8 cellular contexts compared by ENCODE assay signal in genomic region chr17:55770220-55770870, GRCh38. TPM values are rescaled to one million over a fixed set of nuclear protein-coding genes. Genes with fewer than 3 reads are reported as not detected.
DNase-seq lines count a peak whose midpoint lies in the region; ATAC-seq and TF ChIP-seq lines count a peak whose summit lies in the region.

No MANE protein-coding gene starts in this region.

- DNase-seq in natural killer cell: no peak
- DNase-seq in natural killer cell treated with Interleukin-12 subunit alpha and Interleukin-12 subunit beta and Interleukin-15 and Interleukin-18, amount 100 ng/mL, for 72 hours (ENCODE audit: low spot score): no peak
- DNase-seq in NCI-H2196 (lab: John Stamatoyannopoulos, UW; ENCODE audit: unreplicated experiment): peak; percentile 30
- DNase-seq in kidney tubule cell (ENCODE audit: low spot score): peak; percentile 63
- no peak for DNase-seq in vagina (ENCODE audit: extremely low spot score in 2 of 2)
- DNase-seq in activated naive CD4-positive, alpha-beta T cell (lab: John Stamatoyannopoulos, UW): no peak

- peaks cover 0 to 23% of the 10 kb centered on the region in 2 donors for H3K36me3 ChIP-seq in vagina

- no peaks in the 10 kb centered on the region for H3K27me3 ChIP-seq in vagina

- H3K4me3 Mint-ChIP-seq in natural killer cell: no peak overlapping the region
- no peak overlapping the region for H3K4me3 Mint-ChIP-seq in natural killer cell treated with Interleukin-12 subunit alpha and Interleukin-12 subunit beta and Interleukin-15 and Interleukin-18, amount 100 ng/mL, for 72 hours
- H3K4me3 Mint-ChIP-seq in brain: no peak overlapping the region

- H3K27ac Mint-ChIP-seq in natural killer cell (no peak overlapping the region), brain (peak overlapping the region in 2 of 5 experiments; percentile 5 to 38)
- H3K27ac Mint-ChIP-seq in natural killer cell treated with Interleukin-12 subunit alpha and Interleukin-12 subunit beta and Interleukin-15 and Interleukin-18, amount 100 ng/mL, for 72 hours: no peak overlapping the region

- H3K9me3 Mint-ChIP-seq in natural killer cell: no peaks in the 10 kb centered on the region
- no peaks in the 10 kb centered on the region for H3K9me3 Mint-ChIP-seq in natural killer cell treated with Interleukin-12 subunit alpha and Interleukin-12 subunit beta and Interleukin-15 and Interleukin-18, amount 100 ng/mL, for 72 hours
- no peaks in the 10 kb centered on the region for H3K9me3 Mint-ChIP-seq in brain

- H3K36me3 Mint-ChIP-seq in natural killer cell: peaks cover 10% of the 10 kb centered on the region
- no peaks in the 10 kb centered on the region for H3K36me3 Mint-ChIP-seq in natural killer cell treated with Interleukin-12 subunit alpha and Interleukin-12 subunit beta and Interleukin-15 and Interleukin-18, amount 100 ng/mL, for 72 hours
- peaks cover 63% of the 10 kb centered on the region for H3K36me3 Mint-ChIP-seq in brain

- H3K9me3 ChIP-seq in vagina: no peaks in the 10 kb centered on the region

- H3K4me3 ChIP-seq in vagina: no peak overlapping the region

- H3K27me3 Mint-ChIP-seq in natural killer cell (ENCODE audit: low read depth in 2 of 2): no peaks in the 10 kb centered on the region
- no peaks in the 10 kb centered on the region for H3K27me3 Mint-ChIP-seq in natural killer cell treated with Interleukin-12 subunit alpha and Interleukin-12 subunit beta and Interleukin-15 and Interleukin-18, amount 100 ng/mL, for 72 hours
- no peaks in the 10 kb centered on the region for H3K27me3 Mint-ChIP-seq in brain

- H3K4me1 Mint-ChIP-seq in natural killer cell (peaks cover 0 to 7% of the 10 kb centered on the region in 2 donors), brain (peaks cover 20% of the 10 kb centered on the region)
- peaks cover 0 to 12% of the 10 kb centered on the region in 2 donors for H3K4me1 Mint-ChIP-seq in natural killer cell treated with Interleukin-12 subunit alpha and Interleukin-12 subunit beta and Interleukin-15 and Interleukin-18, amount 100 ng/mL, for 72 hours (ENCODE audit: low read depth in 2 of 2)

- no peak for TF ChIP-seq POLR2A in vagina (IDR thresholded peaks at IDR 0.05)

- peaks cover 15% of the 10 kb centered on the region for H3K4me1 ChIP-seq in vagina

- intact Hi-C loops in natural killer cell (cut with micrococcal nuclease): loop anchor here (1.0 kb wide), 1 partner anchor 244 kb away; no protein-coding TSS in a partner anchor
- intact Hi-C loops in vagina (cut with DNase I): loop anchor here (5.0 kb wide), 1 partner anchor 243 kb away; no protein-coding TSS in a partner anchor

- TF ChIP-seq CTCF in natural killer cell (IDR thresholded peaks at IDR 0.05): peak; percentile 18
- TF ChIP-seq CTCF in brain (conservative IDR thresholded peaks at IDR 0.05): peak; percentile 83 to 91
- peak; percentile 31 to 71 (median 61) for TF ChIP-seq CTCF in vagina (IDR thresholded peaks at IDR 0.05)

- ATAC-seq in natural killer cell (no peak), GM21786 (IDR thresholded peaks at IDR 0.05; ENCODE audit: unreplicated experiment) (no peak)
- ATAC-seq in natural killer cell treated with Interleukin-12 subunit alpha and Interleukin-12 subunit beta and Interleukin-15 and Interleukin-18, amount 100 ng/mL, for 72 hours: no peak

- H3K27ac ChIP-seq in vagina: peak overlapping the region; percentile 51

RNA-seq across cellular contexts. Expression of gene PCTP, which starts 19.5 kb away (rescaled TPM):
- total RNA-seq in natural killer cell (1 to 10 TPM; 6.3 to 9.5 (median 9.2) TPM), vagina (8.6 TPM)
- total RNA-seq in natural killer cell treated with Interleukin-12 subunit alpha and Interleukin-12 subunit beta and Interleukin-15 and Interleukin-18, amount 100 ng/mL, for 72 hours: 10 to 100 TPM; 10.5 to 19.8 TPM
- polyA plus RNA-seq in brain (ENCODE audit: insufficient read depth, low read depth, low replicate concordance): 1.5 TPM

RNA-seq across cellular contexts. Expression of gene TMEM100, which starts 47.7 kb away (rescaled TPM):
- total RNA-seq in natural killer cell (not detected), vagina (20.6 TPM)
- not detected for total RNA-seq in natural killer cell treated with Interleukin-12 subunit alpha and Interleukin-12 subunit beta and Interleukin-15 and Interleukin-18, amount 100 ng/mL, for 72 hours
- polyA plus RNA-seq in brain (ENCODE audit: insufficient read depth, low read depth, low replicate concordance): 1.6 TPM

Comparison
In these comparisons a context has a peak if more than half of its experiments do, and no peak if none do; other contexts are left out.
1. DNase-seq: peak in NCI-H2196 (single experiment) and kidney tubule cell (single experiment); none in natural killer cell (single experiment), natural killer cell treated with Interleukin-12 subunit alpha and Interleukin-12 subunit beta and Interleukin-15 and Interleukin-18, amount 100 ng/mL, for 72 hours (single experiment), vagina (0 of 2) and activated naive CD4-positive, alpha-beta T cell (0 of 4).
2. CTCF ChIP-seq: peak in every context shown above with its lines; median percentile 87 in brain; 61 in vagina; 18 in natural killer cell.
3. RNA of gene TMEM100, which starts 47.7 kb away (total RNA-seq): 20.6 TPM in vagina (single experiment); not detected in natural killer cell and not detected in natural killer cell treated with Interleukin-12 subunit alpha and Interleukin-12 subunit beta and Interleukin-15 and Interleukin-18, amount 100 ng/mL, for 72 hours; every median in the first group is over 10 times any median in the second.